In genomic region chr1:213369465-213369864, GRCh38 we compare ENCODE assay signal across 14 cellular contexts.
A peak's percentile ranks its signal among the peaks of the same experiment; 100 is the strongest.
DNase-seq lines count a peak whose midpoint lies in the region; TF ChIP-seq lines count a peak whose summit lies in the region.
"Had no signal": no experiment of that assay in that cellular context is flagged by ENCODE, and none has a peak within 500 bp of the region (broad histone marks: within the 10 kb centered on the region; RNA-seq: fewer than 3 reads in every experiment).

No MANE protein-coding gene starts in this region.

- H3K36me3 Mint-ChIP-seq in activated T-helper 1 cell treated with anti-CD3 and anti-CD28 coated beads, Interleukin-12 subunit alpha, Interleukin-12 subunit beta, Interleukin-2, Interleukin-4 antibody, amounts not matched to agents 30 ng/mL and 10 ng/mL and 1 ng/mL, durations not matched to agents 14 hours and 24 hours and 36 hours (ENCODE audit: low read depth) = no peaks in the 10 kb centered on the region
- H3K36me3 Mint-ChIP-seq: IgD-negative memory B cell had no signal

- TF ChIP-seq CTCF in retinal pigment epithelial cell (conservative IDR thresholded peaks at IDR 0.05; ENCODE audit: low read depth, low read length) (no peak), BE2C (IDR thresholded peaks at IDR 0.05; ENCODE audit: low read depth, low read length) (no peak), RWPE1 (conservative IDR thresholded peaks at IDR 0.05; ENCODE audit: low read depth) (no peak)

- H3K36me3 ChIP-seq in BE2C = no peaks in the 10 kb centered on the region

- no peak overlapping the region for H3K27ac Mint-ChIP-seq in activated T-helper 1 cell treated with anti-CD3 and anti-CD28 coated beads, Interleukin-12 subunit alpha, Interleukin-12 subunit beta, Interleukin-2, Interleukin-4 antibody, amounts not matched to agents 30 ng/mL and 10 ng/mL and 1 ng/mL, durations not matched to agents 14 hours and 24 hours and 36 hours
- H3K27ac Mint-ChIP-seq: IgD-negative memory B cell had no signal

- DNase-seq in NCI-H1105 treated with DMSO at 0.1 percent for 48 hours (lab: John Stamatoyannopoulos, UW) = peak; percentile 23
- DNase-seq in NCI-H1105 (lab: John Stamatoyannopoulos, UW) = no peak
- DNase-seq in NCI-H82 (lab: John Stamatoyannopoulos, UW) = peak; percentile 51
- peak; percentile 32 for DNase-seq in kidney tubule cell (ENCODE audit: low spot score)
- DNase-seq in retinal pigment epithelial cell (ENCODE audit: low read depth) = peak; percentile 1
- no peak for DNase-seq in BE2C
- DNase-seq in activated T-helper 1 cell treated with anti-CD3 and anti-CD28 coated beads, Interleukin-12 subunit alpha, Interleukin-12 subunit beta, Interleukin-2, Interleukin-4 antibody, amounts not matched to agents 30 ng/mL and 10 ng/mL and 1 ng/mL, durations not matched to agents 14 hours and 24 hours and 36 hours (ENCODE audit: low spot score) = no peak
- no peak for DNase-seq in RWPE1 (ENCODE audit: low spot score)
- DNase-seq: 8988T, DMS53, NCI-H1694, NCI-H774, SW 1271 had no signal

- no peak overlapping the region for H3K4me3 Mint-ChIP-seq in activated T-helper 1 cell treated with anti-CD3 and anti-CD28 coated beads, Interleukin-12 subunit alpha, Interleukin-12 subunit beta, Interleukin-2, Interleukin-4 antibody, amounts not matched to agents 30 ng/mL and 10 ng/mL and 1 ng/mL, durations not matched to agents 14 hours and 24 hours and 36 hours
- H3K4me3 Mint-ChIP-seq: IgD-negative memory B cell had no signal

- H3K27ac ChIP-seq in RWPE1 = no peak overlapping the region

- H3K4me1 ChIP-seq in BE2C = peaks cover 4% of the 10 kb centered on the region; the same call in 1 of the 2 replicates

- H3K9me3 Mint-ChIP-seq in activated T-helper 1 cell treated with anti-CD3 and anti-CD28 coated beads, Interleukin-12 subunit alpha, Interleukin-12 subunit beta, Interleukin-2, Interleukin-4 antibody, amounts not matched to agents 30 ng/mL and 10 ng/mL and 1 ng/mL, durations not matched to agents 14 hours and 24 hours and 36 hours = no peaks in the 10 kb centered on the region

- no peaks in the 10 kb centered on the region for H3K27me3 Mint-ChIP-seq in activated T-helper 1 cell treated with anti-CD3 and anti-CD28 coated beads, Interleukin-12 subunit alpha, Interleukin-12 subunit beta, Interleukin-2, Interleukin-4 antibody, amounts not matched to agents 30 ng/mL and 10 ng/mL and 1 ng/mL, durations not matched to agents 14 hours and 24 hours and 36 hours (ENCODE audit: insufficient read depth)

- no peaks in the 10 kb centered on the region for H3K4me1 Mint-ChIP-seq in activated T-helper 1 cell treated with anti-CD3 and anti-CD28 coated beads, Interleukin-12 subunit alpha, Interleukin-12 subunit beta, Interleukin-2, Interleukin-4 antibody, amounts not matched to agents 30 ng/mL and 10 ng/mL and 1 ng/mL, durations not matched to agents 14 hours and 24 hours and 36 hours (ENCODE audit: low read depth)
- H3K4me1 Mint-ChIP-seq: IgD-negative memory B cell had no signal

- no peaks in the 10 kb centered on the region for H3K27me3 ChIP-seq in BE2C

- intact Hi-C loops in activated T-helper 1 cell treated with anti-CD3 and anti-CD28 coated beads, Interleukin-12 subunit alpha, Interleukin-12 subunit beta, Interleukin-2, Interleukin-4 antibody, amounts not matched to agents 30 ng/mL and 10 ng/mL and 1 ng/mL, durations not matched to agents 14 hours and 24 hours and 36 hours (cut with micrococcal nuclease) = no loop called here

- CTCF ChIA-PET in RWPE1 (lab: Yijun Ruan, JAX) = no interaction called here

- H3K4me3 ChIP-seq in retinal pigment epithelial cell (ENCODE audit: low read length) (no peak overlapping the region), BE2C (ENCODE audit: low read depth, low read length) (no peak overlapping the region)

- POLR2A ChIA-PET in RWPE1 (lab: Yijun Ruan, JAX; ENCODE audit: low non-redundant PET) = no interaction called here

- no peaks in the 10 kb centered on the region for H3K9me3 ChIP-seq in BE2C

Comparison
In these comparisons a context has a peak if more than half of its experiments do, and no peak if none do; other contexts are left out.
1. DNase-seq: peak in NCI-H1105 treated with DMSO at 0.1 percent for 48 hours (single experiment), NCI-H82 (single experiment), kidney tubule cell (single experiment) and retinal pigment epithelial cell (single experiment); none in NCI-H1105 (single experiment), BE2C (single experiment), activated T-helper 1 cell treated with anti-CD3 and anti-CD28 coated beads, Interleukin-12 subunit alpha, Interleukin-12 subunit beta, Interleukin-2, Interleukin-4 antibody, amounts not matched to agents 30 ng/mL and 10 ng/mL and 1 ng/mL, durations not matched to agents 14 hours and 24 hours and 36 hours (single experiment) and RWPE1 (single experiment).